Comparison of ENCODE assay signal across 8 cellular contexts in the genomic region with DNA sequence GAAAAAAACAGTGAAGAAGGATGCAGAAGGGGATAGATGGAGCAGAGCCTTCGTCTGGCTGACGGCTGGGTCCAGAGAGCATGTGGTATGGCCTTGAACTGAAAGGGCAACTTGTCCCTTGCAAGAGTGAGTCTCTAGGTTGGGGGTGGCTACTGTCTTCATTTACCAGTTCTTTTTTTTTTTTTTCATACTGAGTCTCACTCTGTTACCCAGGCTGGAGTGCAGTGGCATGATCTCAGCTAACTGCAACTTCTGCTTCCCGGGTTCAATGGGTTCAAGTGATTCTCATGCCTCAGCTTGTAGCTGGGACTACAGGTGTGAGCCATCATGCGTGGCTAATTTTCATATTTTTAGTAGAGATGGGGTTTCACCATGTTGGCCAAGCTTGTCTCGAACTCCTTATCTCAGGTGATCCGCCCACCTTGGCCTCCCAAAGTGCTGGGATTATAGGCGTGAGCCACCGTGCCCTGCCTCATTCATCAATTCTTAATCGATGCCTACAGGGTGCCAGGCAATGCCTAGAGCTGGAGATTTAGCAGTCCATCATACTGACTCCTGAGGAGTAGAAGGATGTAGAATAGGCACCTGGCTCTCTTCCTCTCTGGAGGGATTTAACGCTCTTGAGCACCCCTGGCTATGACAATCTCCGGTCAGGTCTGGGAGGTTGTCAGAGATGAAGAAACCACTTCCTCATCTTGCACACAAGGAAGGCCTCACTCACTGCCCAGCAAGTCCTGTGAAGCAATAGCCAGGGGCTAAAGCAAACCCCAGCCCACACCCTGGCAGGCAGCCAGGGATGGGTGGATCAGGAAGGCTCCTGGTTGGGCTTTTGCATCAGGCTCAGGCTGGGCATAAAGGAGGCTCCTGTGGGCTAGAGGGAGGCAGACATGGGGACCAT. TPM values are rescaled to one million over a fixed set of nuclear protein-coding genes. Genes with fewer than 3 reads are reported as not detected.
A peak's percentile ranks its signal among the peaks of the same experiment; 100 is the strongest.
DNase-seq lines count a peak whose midpoint lies in the region; ATAC-seq, FAIRE-seq and TF ChIP-seq lines count a peak whose summit lies in the region.

A gene with protein sequence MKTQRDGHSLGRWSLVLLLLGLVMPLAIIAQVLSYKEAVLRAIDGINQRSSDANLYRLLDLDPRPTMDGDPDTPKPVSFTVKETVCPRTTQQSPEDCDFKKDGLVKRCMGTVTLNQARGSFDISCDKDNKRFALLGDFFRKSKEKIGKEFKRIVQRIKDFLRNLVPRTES (plus strand): TSS at position 880 of the 898 bp plus-strand sequence. CDS start 17 bp downstream, at position 897.

- DNase-seq in GM18507 (ENCODE audit: extremely low spot score, insufficient read length, low read depth) = peak; percentile 58
- DNase-seq in fibroblast of the conjunctiva (ENCODE audit: low read depth) = peak; percentile 43
- DNase-seq in renal cortical epithelial cell (ENCODE audit: low read depth) = peak; percentile 94
- no peak for DNase-seq in activated CD8-positive, alpha-beta memory T cell treated with anti-CD3 and anti-CD28 coated beads for 24 hours
- DNase-seq in DMS114 treated with DMSO at 0.1 percent for 48 hours (lab: John Stamatoyannopoulos, UW; ENCODE audit: unreplicated experiment) = no peak
- DNase-seq in NCI-H2107 (lab: John Stamatoyannopoulos, UW) = no peak

- H3K9ac ChIP-seq in OCI-LY3 (ENCODE audit: low read length) = peak within 1 kb of the TSS; percentile 35; the same call in 1 of the 2 replicates

- H3K36me3 ChIP-seq in OCI-LY3 (replicated peaks; ENCODE audit: low read depth, low read length) = no peaks in the 10 kb centered on the region

- H3K4me1 ChIP-seq in OCI-LY3 (ENCODE audit: low read length) = peaks cover 74% of the 10 kb centered on the region

- H3K27me3 ChIP-seq in OCI-LY3 (ENCODE audit: low read depth, low read length) = no peaks in the 10 kb centered on the region

- no peaks in the 10 kb centered on the region for H3K79me2 ChIP-seq in OCI-LY3 (ENCODE audit: low read length)

- peak within 1 kb of the TSS; percentile 82 for H3K27ac ChIP-seq in OCI-LY3 (ENCODE audit: low read length)

- no peaks in the 10 kb centered on the region for H4K20me1 ChIP-seq in OCI-LY3 (ENCODE audit: insufficient read depth, low read length)

- TF ChIP-seq CTCF in OCI-LY3 (IDR thresholded peaks at IDR 0.05; ENCODE audit: low read depth, low read length) = no peak

- H3K4me2 ChIP-seq in OCI-LY3 (ENCODE audit: low read length) = peak within 1 kb of the TSS; percentile 53

- peaks cover 3% of the 10 kb centered on the region; the same call in 1 of the 2 replicates for H3K9me3 ChIP-seq in OCI-LY3 (ENCODE audit: insufficient read depth, low read length)

- peak; percentile 68 for ATAC-seq in HG02759 (IDR thresholded peaks at IDR 0.05; ENCODE audit: unreplicated experiment)

- FAIRE-seq in GM18507 (lab: Jason Lieb, UNC) = peak; percentile 91

- H3K4me3 ChIP-seq in OCI-LY3 (ENCODE audit: low read length) = peak within 1 kb of the TSS; percentile 14; the same call in 1 of the 2 replicates

- H2AFZ ChIP-seq in OCI-LY3 (ENCODE audit: low read depth, low read length) = no peak within 1 kb of the TSS

RNA-seq across cellular contexts. Expression of the gene that starts here (rescaled TPM):
- 0.25 TPM in 1 of 2 replicates, not detected in the other for total RNA-seq in renal cortical epithelial cell

Comparison
In these comparisons a context has a peak if more than half of its experiments do, and no peak if none do; other contexts are left out.
1. Peak in DNase-seq in renal cortical epithelial cell; RNA of the gene not detected or under 1 TPM.
2. DNase-seq: peak in GM18507 (single experiment) and fibroblast of the conjunctiva (single experiment); none in activated CD8-positive, alpha-beta memory T cell treated with anti-CD3 and anti-CD28 coated beads for 24 hours (single experiment), DMS114 treated with DMSO at 0.1 percent for 48 hours (single experiment) and NCI-H2107 (single experiment).